In genomic region chr3:190586631-190587000, GRCh38 we compare ENCODE assay signal across 1 cellular context.
TF ChIP-seq lines count a peak whose summit lies in the region.

No MANE protein-coding gene starts in this region.

TF ChIP-seq in WTC11, 78 proteins besides CTCF, POLR2A, EP300 and RAD21 (continued from another document):
- TF ChIP-seq FOXK1 (CRISPR knock-in tag; IDR thresholded peaks at IDR 0.05): no peak
- no peak for TF ChIP-seq ZNF121 (CRISPR knock-in tag; IDR thresholded peaks at IDR 0.05)
